Comparison of ENCODE assay signal across 12 cellular contexts in the genomic region with DNA sequence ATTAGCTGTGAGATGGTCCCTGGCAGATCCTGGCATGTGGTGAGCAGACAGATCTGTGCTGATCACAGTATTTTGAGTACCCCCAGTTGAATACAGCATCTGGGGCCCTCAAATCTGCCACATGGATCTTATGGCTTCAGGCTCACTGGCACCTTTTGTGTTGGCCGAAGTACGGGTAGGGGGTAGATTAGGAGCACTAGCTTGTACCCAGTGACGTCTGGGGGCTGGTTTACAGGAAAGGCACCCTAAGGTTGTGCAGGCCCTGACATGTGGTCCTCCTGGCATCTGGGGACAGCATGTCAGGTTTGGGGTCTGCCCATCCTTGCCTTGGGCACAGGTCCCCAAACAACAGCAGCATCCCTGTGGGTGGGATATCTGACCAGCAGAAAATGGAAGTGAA. TPM values are rescaled to one million over a fixed set of nuclear protein-coding genes. Genes with fewer than 3 reads are reported as not detected.
DNase-seq lines count a peak whose midpoint lies in the region; ATAC-seq and TF ChIP-seq lines count a peak whose summit lies in the region.
"Had no signal": no experiment of that assay in that cellular context is flagged by ENCODE, and none has a peak within 500 bp of the region (broad histone marks: within the 10 kb centered on the region; RNA-seq: fewer than 3 reads in every experiment).

No MANE protein-coding gene starts in this region.

- no peak overlapping the region for H3K56ac ChIP-seq in IMR-90 (ENCODE audit: extremely low read depth, insufficient read depth, low read length)

- no peak overlapping the region for H3K4ac ChIP-seq in IMR-90 (ENCODE audit: low read depth, low read length)

- POLR2A ChIA-PET in IMR-90 (lab: Charles Lee; ENCODE audit: unreplicated experiment) = no interaction called here

- no peak overlapping the region for H3K4me2 ChIP-seq in IMR-90 (ENCODE audit: low read depth, low read length)
- H3K4me2 ChIP-seq: GM23338 had no signal

- no peak for DNase-seq in IMR-90
- DNase-seq in glutamatergic neuron = no peak
- no peak for DNase-seq in cerebellum (ENCODE audit: low spot score)
- no peak for DNase-seq in iPS-NIHi11 (ENCODE audit: low spot score)
- DNase-seq: cerebellar nuclear complex had no signal

- H3K36me3 Mint-ChIP-seq in glutamatergic neuron (ENCODE audit: unreplicated experiment) = peaks cover 11% of the 10 kb centered on the region
- H3K36me3 Mint-ChIP-seq: activated naive CD4-positive, alpha-beta T cell treated with anti-CD3 and anti-CD28 coated beads, Interleukin-2, amount 50 U/mL, for 72 hours had no signal

- H2AFZ ChIP-seq in IMR-90 (replicated peaks; ENCODE audit: low read length, poor library complexity) = peak overlapping the region; percentile 5

- H4K5ac ChIP-seq in IMR-90 (ENCODE audit: low read depth, low read length) = no peak overlapping the region

- TF ChIP-seq POLR2A in IMR-90 (IDR thresholded peaks at IDR 0.05; ENCODE audit: low read depth, low read length) = no peak

- H3K36me3 ChIP-seq in IMR-90 (ENCODE audit: control insufficient read depth, insufficient read depth, low read length) (no peaks in the 10 kb centered on the region), stomach smooth muscle (ENCODE audit: control insufficient read depth in 2 of 2, insufficient read depth in 2 of 2, low read length in 2 of 2) (no peaks in the 10 kb centered on the region)
- H3K36me3 ChIP-seq: SJSA1 had no signal

- no CpG with 5 or more reads among the region's 3 CpGs for whole genome bisulfite sequencing in IMR-90 (ENCODE audit: extremely low coverage in 2 of 2, insufficient read length in 1 of 2), 2 experiments

- no peak overlapping the region for H2AK9ac ChIP-seq in IMR-90 (replicated peaks; ENCODE audit: low read depth, low read length, poor library complexity)

- H3K9me3 ChIP-seq in IMR-90 (ENCODE audit: control insufficient read depth, insufficient read depth, low read length) (no peaks in the 10 kb centered on the region), stomach smooth muscle (ENCODE audit: control insufficient read depth in 2 of 2, low read length in 2 of 2) (no peaks in the 10 kb centered on the region)
- H3K9me3 ChIP-seq: SJSA1 had no signal

- intact Hi-C loops in IMR-90 (cut with micrococcal nuclease) = no loop called here

- H3K4me1 ChIP-seq in IMR-90 (ENCODE audit: control insufficient read depth, insufficient read depth, low read length) (no peaks in the 10 kb centered on the region), stomach smooth muscle (ENCODE audit: control insufficient read depth, insufficient read depth, low read length) (peaks cover 50% of the 10 kb centered on the region)
- H3K4me1 ChIP-seq: SJSA1 had no signal

- peaks cover 2% of the 10 kb centered on the region for H3K27me3 Mint-ChIP-seq in glutamatergic neuron (ENCODE audit: unreplicated experiment)

- H2BK5ac ChIP-seq in IMR-90 (ENCODE audit: low read depth, low read length, poor library complexity, severe bottlenecking) = no peak overlapping the region

- no peaks in the 10 kb centered on the region; the same call in 1 of the 2 replicates for H3K9me1 ChIP-seq in IMR-90 (ENCODE audit: insufficient read depth, low read length)

- dilution Hi-C loops in IMR-90 (cut with HindIII; ENCODE audit: low sequenced_read_pairs, unreplicated experiment) = no loop called here

- H3K9me3 Mint-ChIP-seq in glutamatergic neuron (ENCODE audit: unreplicated experiment) = peaks cover 4% of the 10 kb centered on the region
- H3K9me3 Mint-ChIP-seq: activated naive CD4-positive, alpha-beta T cell treated with anti-CD3 and anti-CD28 coated beads, Interleukin-2, amount 50 U/mL, for 72 hours had no signal

- H2AK5ac ChIP-seq in IMR-90 (ENCODE audit: low read depth, low read length) = no peak overlapping the region

- CTCF ChIA-PET in IMR-90 (lab: Yijun Ruan, JAX) = interaction anchor here (0.8 to 3.6 kb wide), 3 partner anchors 95 to 108 kb away, joined by 3 to 17 read pairs (median 6); no protein-coding TSS in a partner anchor

- ATAC-seq in IMR-90 (ENCODE audit: low read depth) = no peak
- ATAC-seq in SK-N-SH treated with all-trans-retinoic acid at 6 μM for 48 hours = no peak; the same call in 2 of the 3 replicates
- ATAC-seq in GM21390 (IDR thresholded peaks at IDR 0.05; ENCODE audit: unreplicated experiment) = no peak
- ATAC-seq: activated naive CD4-positive, alpha-beta T cell treated with anti-CD3 and anti-CD28 coated beads, Interleukin-2, amount 50 U/mL, for 72 hours; GM23338; WTC11 had no signal

- H3K4me3 ChIP-seq in IMR-90 (ENCODE audit: insufficient read depth, low read depth, low read length) = no peak overlapping the region
- no peak overlapping the region for H3K4me3 ChIP-seq in stomach smooth muscle (ENCODE audit: low read length in 2 of 2)
- H3K4me3 ChIP-seq: GM23338, SJSA1 had no signal

- in situ Hi-C loops in IMR-90 (cut with MboI; ENCODE audit: low sequenced_read_pairs) = loop anchor here (5.0 kb wide), 1 partner anchor 93 kb away; no protein-coding TSS in a partner anchor

- no peak overlapping the region for H2BK15ac ChIP-seq in IMR-90 (ENCODE audit: low read depth, low read length)

- H3K27ac Mint-ChIP-seq in glutamatergic neuron (ENCODE audit: unreplicated experiment) = peak overlapping the region; percentile 49
- H3K27ac Mint-ChIP-seq: activated naive CD4-positive, alpha-beta T cell treated with anti-CD3 and anti-CD28 coated beads, Interleukin-2, amount 50 U/mL, for 72 hours; GM23338; WTC11 had no signal

- no peaks in the 10 kb centered on the region for H3K79me1 ChIP-seq in IMR-90 (ENCODE audit: low read depth in 1 of 2, low read length in 2 of 2)

- H3K27ac ChIP-seq in IMR-90 (ENCODE audit: insufficient read depth, low read length) = no peak overlapping the region
- H3K27ac ChIP-seq in stomach smooth muscle (ENCODE audit: low read length) = peak overlapping the region; percentile 80
- H3K27ac ChIP-seq: SJSA1 had no signal

- no peak overlapping the region for H3K18ac ChIP-seq in IMR-90 (ENCODE audit: low read depth, low read length)

- TF ChIP-seq CTCF in IMR-90 (conservative IDR thresholded peaks at IDR 0.05; ENCODE audit: low read depth, low read length) (no peak), glutamatergic neuron (IDR thresholded peaks at IDR 0.05; ENCODE audit: partially characterized antibody, unreplicated experiment) (no peak)

- peaks cover 19% of the 10 kb centered on the region for H3K4me1 Mint-ChIP-seq in glutamatergic neuron (ENCODE audit: low read depth, unreplicated experiment)

- H3K27me3 ChIP-seq in IMR-90 (ENCODE audit: control insufficient read depth, insufficient read depth, low read length) = peaks cover 11% of the 10 kb centered on the region
- H3K27me3 ChIP-seq in stomach smooth muscle (ENCODE audit: control insufficient read depth in 1 of 2, insufficient read depth in 2 of 2, low read length in 2 of 2) = no peaks in the 10 kb centered on the region
- H3K27me3 ChIP-seq: SJSA1 had no signal

- TF ChIP-seq RAD21 in IMR-90 (IDR thresholded peaks at IDR 0.05; ENCODE audit: low read length) = no peak

- no peak overlapping the region for H2BK20ac ChIP-seq in IMR-90 (ENCODE audit: low read depth, low read length)

- H3K9ac ChIP-seq in IMR-90 (ENCODE audit: low read depth, low read length) (no peak overlapping the region), stomach smooth muscle (ENCODE audit: low read length in 2 of 2) (no peak overlapping the region)

- H4K8ac ChIP-seq in IMR-90 (ENCODE audit: low read depth in 2 of 2, low read length in 2 of 2) = no peak overlapping the region

- no TSS peak for BruUV-seq in IMR-90 (replicated peaks; lab: Mats Ljungman, UMichigan)

- no peak overlapping the region for H4K91ac ChIP-seq in IMR-90 (ENCODE audit: insufficient read depth, low read depth, low read length)

- no peak overlapping the region for H3K4me3 Mint-ChIP-seq in glutamatergic neuron (ENCODE audit: unreplicated experiment)
- H3K4me3 Mint-ChIP-seq: GM23338, WTC11 had no signal

- H3K14ac ChIP-seq in IMR-90 (replicated peaks; ENCODE audit: low read depth, low read length) = no peak overlapping the region

- no peak overlapping the region for H2BK120ac ChIP-seq in IMR-90 (ENCODE audit: low read depth, low read length)

- H3K23ac ChIP-seq in IMR-90 (ENCODE audit: low read depth, low read length) = no peak overlapping the region

- H4K20me1 ChIP-seq in IMR-90 (ENCODE audit: insufficient read depth, low read length) = no peaks in the 10 kb centered on the region

TF ChIP-seq in IMR-90, 13 proteins besides CTCF, POLR2A, EP300 and RAD21 (continues in another document):
- TF ChIP-seq RCOR1 (IDR thresholded peaks at IDR 0.05; ENCODE audit: insufficient replicate concordance, low read length) = no peak
- TF ChIP-seq FOS (IDR thresholded peaks at IDR 0.05; ENCODE audit: low read depth, low read length) = no peak
- TF ChIP-seq CEBPB (IDR thresholded peaks at IDR 0.05; ENCODE audit: low read depth, low read length) = no peak
- TF ChIP-seq, protein P1, sequence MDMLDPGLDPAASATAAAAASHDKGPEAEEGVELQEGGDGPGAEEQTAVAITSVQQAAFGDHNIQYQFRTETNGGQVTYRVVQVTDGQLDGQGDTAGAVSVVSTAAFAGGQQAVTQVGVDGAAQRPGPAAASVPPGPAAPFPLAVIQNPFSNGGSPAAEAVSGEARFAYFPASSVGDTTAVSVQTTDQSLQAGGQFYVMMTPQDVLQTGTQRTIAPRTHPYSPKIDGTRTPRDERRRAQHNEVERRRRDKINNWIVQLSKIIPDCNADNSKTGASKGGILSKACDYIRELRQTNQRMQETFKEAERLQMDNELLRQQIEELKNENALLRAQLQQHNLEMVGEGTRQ (IDR thresholded peaks at IDR 0.05; ENCODE audit: low read depth, low read length) = no peak
- no peak for TF ChIP-seq CHD1 (IDR thresholded peaks at IDR 0.05; ENCODE audit: low read depth, low read length)

RNA-seq across cellular contexts. Expression of a gene that starts 53.2 kb away (rescaled TPM):
- total RNA-seq in IMR-90 (2012; rRNA removed) (19.0 and 35.6 TPM in 2 replicates), glutamatergic neuron (ENCODE audit: unreplicated experiment) (10.0 TPM), cerebellum (24.7 TPM)
- 33.0 and 45.0 TPM in 2 replicates for polyA plus RNA-seq in IMR-90 (2012; rRNA removed)
- polyA plus RNA-seq in IMR-90 (2012; cell fraction: cytosol; rRNA removed) = 9.6 and 15.2 TPM in 2 replicates
- polyA plus RNA-seq in IMR-90 (2012; cell fraction: nucleus; rRNA removed; ENCODE audit: low replicate concordance) = 1.5 and 12.0 TPM in 2 replicates
